In the genomic region with DNA sequence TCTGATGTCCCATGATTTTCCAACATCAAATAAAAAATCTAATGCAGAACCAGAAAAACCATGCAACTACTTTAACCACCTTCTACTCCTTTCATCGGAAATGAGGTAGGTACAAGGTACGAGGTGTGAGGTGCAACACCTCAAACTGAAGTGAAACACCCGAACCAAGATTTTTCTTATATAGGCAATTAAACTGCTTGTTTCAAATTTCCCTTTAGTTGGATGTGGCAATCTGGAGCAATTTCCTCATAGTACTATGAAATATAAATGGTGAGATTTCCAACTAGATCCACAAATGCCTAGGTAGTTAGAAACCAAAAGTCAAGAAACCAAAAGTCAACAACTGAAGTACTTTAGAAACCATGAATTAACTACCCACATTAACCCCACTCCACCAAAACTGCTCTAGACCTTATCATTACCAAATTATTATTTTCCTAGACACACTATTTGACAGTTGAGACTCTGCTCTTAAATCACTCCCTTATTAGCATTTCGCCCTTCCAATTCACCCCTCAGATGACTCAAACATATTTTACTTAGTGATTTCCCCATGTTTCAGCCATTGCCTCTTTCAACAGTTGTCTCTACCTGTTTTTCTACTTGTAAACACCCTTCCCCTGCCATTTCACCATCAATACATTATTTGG, we compare ENCODE assay signal across 1 cellular context.
TF ChIP-seq lines count a peak whose summit lies in the region.

No MANE protein-coding gene starts in this region.

TF ChIP-seq in IMR-90, 13 proteins besides CTCF, POLR2A, EP300 and RAD21:
- TF ChIP-seq MXI1 (IDR thresholded peaks at IDR 0.05; ENCODE audit: borderline replicate concordance, low read depth, low read length) = no peak
- TF ChIP-seq, protein P1, sequence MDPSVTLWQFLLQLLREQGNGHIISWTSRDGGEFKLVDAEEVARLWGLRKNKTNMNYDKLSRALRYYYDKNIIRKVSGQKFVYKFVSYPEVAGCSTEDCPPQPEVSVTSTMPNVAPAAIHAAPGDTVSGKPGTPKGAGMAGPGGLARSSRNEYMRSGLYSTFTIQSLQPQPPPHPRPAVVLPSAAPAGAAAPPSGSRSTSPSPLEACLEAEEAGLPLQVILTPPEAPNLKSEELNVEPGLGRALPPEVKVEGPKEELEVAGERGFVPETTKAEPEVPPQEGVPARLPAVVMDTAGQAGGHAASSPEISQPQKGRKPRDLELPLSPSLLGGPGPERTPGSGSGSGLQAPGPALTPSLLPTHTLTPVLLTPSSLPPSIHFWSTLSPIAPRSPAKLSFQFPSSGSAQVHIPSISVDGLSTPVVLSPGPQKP (IDR thresholded peaks at IDR 0.05; ENCODE audit: borderline replicate concordance, low read depth, low read length) = no peak
- TF ChIP-seq RFX5 (IDR thresholded peaks at IDR 0.05; ENCODE audit: low read depth, low read length) = no peak
- no peak for TF ChIP-seq BHLHE40 (IDR thresholded peaks at IDR 0.05; ENCODE audit: low read depth, low read length)
- TF ChIP-seq CHD1 (IDR thresholded peaks at IDR 0.05; ENCODE audit: low read depth, low read length) = no peak
- no peak for TF ChIP-seq SMC3 (IDR thresholded peaks at IDR 0.05; ENCODE audit: low read depth, low read length)
- no peak for TF ChIP-seq USF2 (IDR thresholded peaks at IDR 0.05; ENCODE audit: low read depth, low read length)
- TF ChIP-seq RCOR1 (IDR thresholded peaks at IDR 0.05; ENCODE audit: insufficient replicate concordance, low read length) = no peak
- TF ChIP-seq FOS (IDR thresholded peaks at IDR 0.05; ENCODE audit: low read depth, low read length) = no peak
- no peak for TF ChIP-seq MAFK (IDR thresholded peaks at IDR 0.05; ENCODE audit: low read depth, low read length)
- TF ChIP-seq CEBPB (IDR thresholded peaks at IDR 0.05; ENCODE audit: low read depth, low read length) = no peak
- no peak for TF ChIP-seq MAZ (IDR thresholded peaks at IDR 0.05; ENCODE audit: borderline replicate concordance, low read depth, low read length)
- TF ChIP-seq NFE2L2 (IDR thresholded peaks at IDR 0.05; ENCODE audit: low read depth, low read length) = no peak
